In genomic region chr17:81579298-81579697, GRCh38 we compare ENCODE assay signal across 1 cellular context.
TF ChIP-seq lines count a peak whose summit lies in the region.

No MANE protein-coding gene starts in this region.

TF ChIP-seq in IMR-90, 13 proteins besides CTCF, POLR2A, EP300 and RAD21:
- TF ChIP-seq RFX5 (IDR thresholded peaks at IDR 0.05; ENCODE audit: low read depth, low read length) (no peak), RCOR1 (IDR thresholded peaks at IDR 0.05; ENCODE audit: insufficient replicate concordance, low read length) (no peak), FOS (IDR thresholded peaks at IDR 0.05; ENCODE audit: low read depth, low read length) (no peak), CHD1 (IDR thresholded peaks at IDR 0.05; ENCODE audit: low read depth, low read length) (no peak), CEBPB (IDR thresholded peaks at IDR 0.05; ENCODE audit: low read depth, low read length) (no peak), USF2 (IDR thresholded peaks at IDR 0.05; ENCODE audit: low read depth, low read length) (no peak), NFE2L2 (IDR thresholded peaks at IDR 0.05; ENCODE audit: low read depth, low read length) (no peak), ELK1 (IDR thresholded peaks at IDR 0.05; ENCODE audit: borderline replicate concordance, low read depth, low read length) (no peak), SMC3 (IDR thresholded peaks at IDR 0.05; ENCODE audit: low read depth, low read length) (no peak), MAFK (IDR thresholded peaks at IDR 0.05; ENCODE audit: low read depth, low read length) (no peak), MAZ (IDR thresholded peaks at IDR 0.05; ENCODE audit: borderline replicate concordance, low read depth, low read length) (no peak), MXI1 (IDR thresholded peaks at IDR 0.05; ENCODE audit: borderline replicate concordance, low read depth, low read length) (no peak), BHLHE40 (IDR thresholded peaks at IDR 0.05; ENCODE audit: low read depth, low read length) (no peak)
TF ChIP-seq in IMR-90: peak in this region for 0.
